8 cellular contexts compared by ENCODE assay signal in genomic region chr9:127004946-127005769, GRCh38.
A peak's percentile ranks its signal among the peaks of the same experiment; 100 is the strongest.
DNase-seq lines count a peak whose midpoint lies in the region; ATAC-seq and FAIRE-seq lines count a peak whose summit lies in the region.

No MANE protein-coding gene starts in this region.

- in situ Hi-C loops in ACHN (cut with HindIII; ENCODE audit: low pct_ligation_motif_present, low pct_unique_long_range_greater_than_20kb, low sequenced_read_pairs), result no loop called here

- no peak for FAIRE-seq in RCC 7860 (lab: Jason Lieb, UNC)

- peak; percentile 82 for DNase-seq in activated CD4-positive, alpha-beta T cell treated with anti-CD3 and anti-CD28 coated beads for 48 hours
- DNase-seq in effector CD4-positive, alpha-beta T cell, result peak; percentile 39
- peak; percentile 41 to 66 for DNase-seq in stimulated activated CD4-positive, alpha-beta T cell treated with anti-CD3 and anti-CD28 coated beads, Interleukin-4, amount 100 ng/mL, for 48 hours (ENCODE audit: low read depth in 2 of 2)
- DNase-seq in ACHN (no peak), 8988T (no peak), RCC 7860 (ENCODE audit: low spot score) (no peak)

- peak; percentile 96 for ATAC-seq in GM19395 (IDR thresholded peaks at IDR 0.05; ENCODE audit: unreplicated experiment)
- ATAC-seq in HG03159 (IDR thresholded peaks at IDR 0.05; ENCODE audit: unreplicated experiment), result peak; percentile 88

Comparison
In these comparisons a context has a peak if more than half of its experiments do, and no peak if none do; other contexts are left out.
1. DNase-seq: peak in activated CD4-positive, alpha-beta T cell treated with anti-CD3 and anti-CD28 coated beads for 48 hours (single experiment), effector CD4-positive, alpha-beta T cell (single experiment) and stimulated activated CD4-positive, alpha-beta T cell treated with anti-CD3 and anti-CD28 coated beads, Interleukin-4, amount 100 ng/mL, for 48 hours (2 of 2); none in ACHN (single experiment), 8988T (single experiment) and RCC 7860 (single experiment).